Comparison of ENCODE assay signal across 18 cellular contexts in the genomic region with DNA sequence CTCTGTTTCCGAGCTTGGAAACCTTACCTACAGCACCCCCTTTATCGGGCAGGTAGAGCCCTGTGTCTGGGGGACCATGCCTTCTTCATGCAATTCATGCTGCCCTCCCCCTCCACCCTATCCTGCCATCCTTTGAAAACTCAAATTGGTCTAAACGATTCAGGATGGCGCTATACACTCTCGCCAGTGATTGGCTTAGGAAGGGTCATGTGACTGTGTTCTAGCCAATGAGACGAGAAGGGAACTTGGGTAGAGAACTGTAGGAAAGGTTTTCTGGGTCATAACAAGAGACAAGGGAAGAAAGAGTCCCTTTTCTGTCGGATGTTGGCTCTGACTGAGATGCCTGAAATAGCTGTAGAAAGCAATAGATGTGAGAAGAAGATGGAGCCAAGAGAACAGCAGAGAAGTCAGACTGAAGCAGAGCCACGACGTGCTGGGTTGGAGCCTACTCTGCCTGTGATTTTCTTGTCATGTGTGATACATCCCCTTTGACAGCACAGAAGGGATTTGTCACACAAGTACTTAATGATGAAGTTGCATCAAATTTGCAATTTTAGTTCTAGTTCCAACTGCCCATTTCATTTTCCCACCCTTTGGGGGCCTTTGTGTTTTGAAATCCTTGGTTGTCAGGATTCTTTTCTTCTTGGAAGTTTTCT.
"Had no signal": no experiment of that assay in that cellular context is flagged by ENCODE, and none has a peak within 500 bp of the region (broad histone marks: within the 10 kb centered on the region; RNA-seq: fewer than 3 reads in every experiment).

No MANE protein-coding gene starts in this region.

- ATAC-seq: activated CD4-positive, CD25-positive, alpha-beta regulatory T cell treated with anti-CD3 and anti-CD28 coated beads, Interleukin-2, amount 50 U/mL, for 24 hours; activated naive CD8-positive, alpha-beta T cell treated with anti-CD3 and anti-CD28 coated beads, Interleukin-2, amount 50 U/mL, for 24 hours; left colon; naive thymus-derived CD8-positive, alpha-beta T cell; stimulated activated naive B cell treated with anti-CD40 and anti-IgM and Interleukin-4, amounts not matched to agents 10 μg/mL and 1 μg/mL and 100 μg/mL, for 72 hours had no signal

- DNase-seq: activated naive CD4-positive, alpha-beta T cell; activated naive CD8-positive, alpha-beta T cell treated with anti-CD3 and anti-CD28 coated beads, Interleukin-2, amount 50 U/mL, for 24 hours; aorta; endodermal cell; head of caudate nucleus; left colon; mesenchymal stem cell; naive thymus-derived CD8-positive, alpha-beta T cell; stimulated activated CD4-positive, alpha-beta T cell treated with anti-CD3 and anti-CD28 coated beads, Interleukin-2, amount 100 ng/mL, for 48 hours; stimulated activated naive B cell treated with anti-CD40 and anti-IgM and Interleukin-4, amounts not matched to agents 10 μg/mL and 1 μg/mL and 100 μg/mL, for 72 hours; SW 1271; transverse colon had no signal

- H3K36me3 ChIP-seq: neutrophil, transverse colon had no signal

- H3K27ac ChIP-seq: neutrophil, parathyroid adenoma, transverse colon had no signal

- H3K27me3 ChIP-seq: neutrophil, transverse colon had no signal

- FAIRE-seq: bronchial epithelial cell, frontal cortex, islet of Langerhans had no signal

- H3K9me3 ChIP-seq: neutrophil, transverse colon had no signal

- H3K4me3 ChIP-seq: transverse colon had no signal

- H3K4me1 ChIP-seq: parathyroid adenoma, transverse colon had no signal
